ENCODE assay signal across 8 cellular contexts in genomic region chr4:4859799-4860380, GRCh38. TPM values are rescaled to one million over a fixed set of nuclear protein-coding genes. Genes with fewer than 3 reads are reported as not detected.
DNase-seq lines count a peak whose midpoint lies in the region; ATAC-seq and TF ChIP-seq lines count a peak whose summit lies in the region.

No MANE protein-coding gene starts in this region.

- no peaks in the 10 kb centered on the region for H3K9me3 ChIP-seq in SK-N-MC (ENCODE audit: low read depth, low read length)
- H3K9me3 ChIP-seq in spleen = peaks cover 0 to 47% (median 0%) of the 10 kb centered on the region in 8 donors

- H3K9ac ChIP-seq in SK-N-MC (ENCODE audit: insufficient read length) = peak overlapping the region; percentile 74

- no peak for TF ChIP-seq CTCF in spleen (IDR thresholded peaks at IDR 0.05 in 8 of 11, conservative IDR thresholded peaks at IDR 0.05 in 3 of 11)

- no peak for DNase-seq in SK-N-MC (ENCODE audit: low read depth, low spot score)
- peak; percentile 37 for DNase-seq in left ventricle myocardium superior
- no peak for DNase-seq in spleen
- no peak for DNase-seq in SKM-1 (lab: John Stamatoyannopoulos, UW; ENCODE audit: unreplicated experiment)
- DNase-seq in RKO (ENCODE audit: low spot score) = no peak
- DNase-seq in NCI-H1694 treated with DMSO at 0.1 percent for 48 hours (lab: John Stamatoyannopoulos, UW) = no peak

- intact Hi-C loops in left ventricle myocardium superior (cut with micrococcal nuclease) (no loop called here), spleen (cut with DNase I; ENCODE audit: low total_unique reads) (no loop called here)

- peaks cover 15% of the 10 kb centered on the region; the same call in 1 of the 2 replicates for H3K36me3 ChIP-seq in SK-N-MC (ENCODE audit: insufficient read depth, low read length)
- H3K36me3 ChIP-seq in spleen = peaks cover 0 to 23% (median 3%) of the 10 kb centered on the region in 6 donors

- H3K4me3 ChIP-seq in SK-N-MC (peak overlapping the region; percentile 87), spleen (peak overlapping the region; percentile 33 to 78 (median 58))

- 0 to 3% (median 1%) methylated on average over 19 to 65 of the region's 65 CpGs for WGBS in spleen, 5 donors

- no peak overlapping the region for H3K27ac ChIP-seq in SK-N-MC
- H3K27ac ChIP-seq in spleen = peak overlapping the region; percentile 27 to 82 (median 78)

- ATAC-seq in GM18861 (IDR thresholded peaks at IDR 0.05; ENCODE audit: unreplicated experiment) = peak; percentile 24
- ATAC-seq in HG02763 (IDR thresholded peaks at IDR 0.05; ENCODE audit: unreplicated experiment) = peak; percentile 34
- peak; percentile 43 for ATAC-seq in left ventricle myocardium superior

- no peak for TF ChIP-seq POLR2A in spleen (IDR thresholded peaks at IDR 0.05)

- peaks cover 0 to 72% (median 42%) of the 10 kb centered on the region in 6 donors for H3K4me1 ChIP-seq in spleen

- H3K27me3 ChIP-seq in spleen (replicated peaks in 1 of 7) = peaks cover 3 to 100% (median 91%) of the 10 kb centered on the region in 7 donors

RNA-seq across cellular contexts. Expression of gene MSX1, which starts 0.4 kb away (rescaled TPM):
- 4.1 TPM for total RNA-seq in left ventricle myocardium superior
- 1 to 10 TPM; 2.8 to 6.8 (median 5.2) TPM for total RNA-seq in spleen
- 1 to 10 TPM; 1.1 to 2.6 (median 2.0) TPM for polyA plus RNA-seq in spleen
